Comparison of ENCODE assay signal across 18 cellular contexts in the genomic region with DNA sequence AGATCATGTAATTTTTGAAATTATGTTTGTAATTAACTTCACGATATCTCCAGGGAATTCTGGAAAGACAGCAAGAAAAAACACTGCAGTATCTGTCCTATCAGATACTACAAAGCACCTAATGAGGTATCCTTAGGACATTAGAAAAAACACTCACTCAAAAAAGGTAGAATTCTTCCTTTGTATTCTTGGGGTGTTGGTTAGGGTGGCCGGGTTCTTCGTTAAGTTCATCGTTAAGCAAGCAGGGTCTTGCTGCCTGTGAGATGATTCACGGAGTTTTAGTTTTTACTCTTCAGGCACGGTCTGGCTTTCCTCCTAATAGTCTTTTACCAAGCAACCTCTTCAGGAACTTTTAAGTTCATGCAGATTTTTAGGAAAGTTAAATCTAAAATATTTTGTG.
DNase-seq lines count a peak whose midpoint lies in the region; ATAC-seq, FAIRE-seq and TF ChIP-seq lines count a peak whose summit lies in the region.
"Had no signal": no experiment of that assay in that cellular context is flagged by ENCODE, and none has a peak within 500 bp of the region (broad histone marks: within the 10 kb centered on the region; RNA-seq: fewer than 3 reads in every experiment).

No MANE protein-coding gene starts in this region.

- TF ChIP-seq CTCF in MCF 10A (IDR thresholded peaks at IDR 0.05; ENCODE audit: unreplicated experiment) (no peak), keratinocyte (optimal IDR thresholded peaks at IDR 0.05 in 1 of 3, IDR thresholded peaks at IDR 0.05 in 1 of 3, conservative IDR thresholded peaks at IDR 0.05 in 1 of 3; ENCODE audit: extremely low read depth in 1 of 3, insufficient read depth in 2 of 3, low read length in 3 of 3) (no peak), vagina (IDR thresholded peaks at IDR 0.05) (no peak), OCI-LY7 (conservative IDR thresholded peaks at IDR 0.05; ENCODE audit: low read length) (no peak)

- H4K20me1 ChIP-seq in keratinocyte (ENCODE audit: control insufficient read depth, extremely low read depth, insufficient read depth, low read length), result no peaks in the 10 kb centered on the region
- H4K20me1 ChIP-seq in OCI-LY7 (ENCODE audit: insufficient read depth, low read length), result no peaks in the 10 kb centered on the region

- FAIRE-seq in keratinocyte (lab: Jason Lieb, UNC), result no peak
- FAIRE-seq: A549, GM12878, HepG2, HTR-8/SVneo had no signal

- peaks cover 30% of the 10 kb centered on the region for H3K4me1 ChIP-seq in keratinocyte (ENCODE audit: control insufficient read depth, extremely low read depth, insufficient read depth, low read length)
- H3K4me1 ChIP-seq in vagina, result peaks cover 16% of the 10 kb centered on the region
- no peaks in the 10 kb centered on the region for H3K4me1 ChIP-seq in OCI-LY7 (ENCODE audit: insufficient read depth, low read length, poor library complexity, severe bottlenecking)
- H3K4me1 ChIP-seq: A549, BE2C had no signal

- dilution Hi-C loops in keratinocyte (cut with MboI; ENCODE audit: extremely low pct_ligation_motif_present, low sequenced_read_pairs), result no loop called here

- peak overlapping the region; percentile 71 for H3K9ac ChIP-seq in keratinocyte (ENCODE audit: control insufficient read depth, extremely low read depth, insufficient read depth, low read length)

- BruUV-seq in MCF 10A (replicated peaks; lab: Mats Ljungman, UMichigan), result TSS peak; percentile 84
- no TSS peak for BruUV-seq in OCI-LY7 (replicated peaks; lab: Mats Ljungman, UMichigan)

- intact Hi-C loops in MCF 10A (cut with micrococcal nuclease) (no loop called here), vagina (cut with DNase I) (no loop called here), OCI-LY7 (cut with micrococcal nuclease; ENCODE audit: unreplicated experiment) (no loop called here)

- peak; percentile 49 for DNase-seq in MCF 10A (ENCODE audit: unreplicated experiment)
- DNase-seq in epithelial cell of prostate (ENCODE audit: low read depth, low spot score), result peak; percentile 52
- DNase-seq in keratinocyte (ENCODE audit: low read depth, low spot score), result no peak
- no peak for DNase-seq in vagina (ENCODE audit: extremely low spot score in 2 of 2)
- DNase-seq in OCI-LY7 (ENCODE audit: low spot score), result no peak
- no peak for DNase-seq in NCI-H82 (lab: John Stamatoyannopoulos, UW)
- no peak for DNase-seq in caudate nucleus (lab: John Stamatoyannopoulos, UW)
- DNase-seq: BE2C; CD4-positive, alpha-beta memory T cell; DMS79; GOT3; HCEC 1CT had no signal

- H3K9me1 ChIP-seq in keratinocyte (ENCODE audit: control insufficient read depth, extremely low read depth, insufficient read depth, low read length), result no peaks in the 10 kb centered on the region

- no peak overlapping the region for H2AFZ ChIP-seq in keratinocyte (ENCODE audit: control insufficient read depth, low read length)
- H2AFZ ChIP-seq in OCI-LY7 (ENCODE audit: low read length), result no peak overlapping the region

- peaks cover 5% of the 10 kb centered on the region for H3K9me3 Mint-ChIP-seq in MCF 10A (ENCODE audit: unreplicated experiment)

- TF ChIP-seq POLR2A in vagina (IDR thresholded peaks at IDR 0.05), result no peak

- peak overlapping the region; percentile 75 for H3K27ac Mint-ChIP-seq in MCF 10A (ENCODE audit: low read depth, unreplicated experiment)

- ATAC-seq in GM21717 (IDR thresholded peaks at IDR 0.05; ENCODE audit: unreplicated experiment), result no peak
- ATAC-seq: A549, GM12878, HepG2 had no signal

- H3K4me3 ChIP-seq in keratinocyte (ENCODE audit: control insufficient read depth in 2 of 3, extremely low read depth in 1 of 3, insufficient read depth in 2 of 3, low read depth in 1 of 3, low read length in 3 of 3) (peak overlapping the region; percentile 11 to 36 (median 16)), vagina (no peak overlapping the region), OCI-LY7 (ENCODE audit: low read depth, low read length, poor library complexity, severe bottlenecking) (no peak overlapping the region)
- H3K4me3 ChIP-seq: A549, GM12878 had no signal

- peak overlapping the region; percentile 76 for H3K27ac ChIP-seq in epithelial cell of prostate
- peak overlapping the region; percentile 91 for H3K27ac ChIP-seq in keratinocyte (ENCODE audit: control insufficient read depth, insufficient read depth, low read length)
- peak overlapping the region; percentile 49 for H3K27ac ChIP-seq in vagina
- H3K27ac ChIP-seq in OCI-LY7 (ENCODE audit: low read depth, low read length, poor library complexity, severe bottlenecking), result no peak overlapping the region
- no peak overlapping the region for H3K27ac ChIP-seq in caudate nucleus (ENCODE audit: low read depth, low read length)
- H3K27ac ChIP-seq: A549, C4-2B had no signal

- peaks cover 21% of the 10 kb centered on the region for H3K36me3 Mint-ChIP-seq in MCF 10A (ENCODE audit: insufficient read depth, unreplicated experiment)
- H3K36me3 Mint-ChIP-seq: CD4-positive, alpha-beta memory T cell had no signal

- H3K36me3 ChIP-seq in keratinocyte (ENCODE audit: control insufficient read depth in 2 of 2, extremely low read depth in 1 of 2, insufficient read depth in 2 of 2, low read length in 2 of 2) (no peaks in the 10 kb centered on the region), vagina (no peaks in the 10 kb centered on the region), OCI-LY7 (ENCODE audit: insufficient read depth, low read length) (no peaks in the 10 kb centered on the region)
- H3K36me3 ChIP-seq: BE2C had no signal

- H3K9me3 ChIP-seq in keratinocyte (ENCODE audit: control insufficient read depth, low read depth, low read length) (no peaks in the 10 kb centered on the region), vagina (no peaks in the 10 kb centered on the region), OCI-LY7 (ENCODE audit: low read length) (no peaks in the 10 kb centered on the region)
- H3K9me3 ChIP-seq: A549, BE2C had no signal

- no peaks in the 10 kb centered on the region for H3K27me3 ChIP-seq in keratinocyte (ENCODE audit: control insufficient read depth, extremely low read depth, insufficient read depth, low read length)
- no peaks in the 10 kb centered on the region for H3K27me3 ChIP-seq in vagina

- H3K4me2 ChIP-seq in keratinocyte (ENCODE audit: control insufficient read depth, extremely low read depth, insufficient read depth, low read depth, low read length) (peak overlapping the region; percentile 71), OCI-LY7 (ENCODE audit: low read length) (no peak overlapping the region)
- H3K4me2 ChIP-seq: A549 had no signal

- POLR2A ChIA-PET in MCF 10A (lab: Yijun Ruan, JAX) (interaction anchor here (0.5 to 6.5 kb wide), 17 partner anchors 9 to 777 kb away, joined by 3 to 136 read pairs (median 5); a partner anchor contains a TSS), OCI-LY7 (lab: Charles Lee) (no interaction called here)

- CTCF ChIA-PET in MCF 10A (lab: Yijun Ruan, JAX) (interaction anchor here (1.0 to 1.4 kb wide), 2 partner anchors 84 to 210 kb away, joined by 3 to 4 read pairs; no protein-coding TSS in a partner anchor), OCI-LY7 (lab: Charles Lee; ENCODE audit: unreplicated experiment) (no interaction called here)

- no peaks in the 10 kb centered on the region for H3K79me2 ChIP-seq in keratinocyte (ENCODE audit: control insufficient read depth, insufficient read depth, low read length)
- no peaks in the 10 kb centered on the region for H3K79me2 ChIP-seq in OCI-LY7 (ENCODE audit: insufficient read depth, low read depth, low read length)

- H3K27me3 Mint-ChIP-seq in MCF 10A (ENCODE audit: insufficient read depth, unreplicated experiment), result no peaks in the 10 kb centered on the region

- peak overlapping the region; percentile 66 for H3K4me3 Mint-ChIP-seq in MCF 10A (ENCODE audit: unreplicated experiment)
- H3K4me3 Mint-ChIP-seq: CD4-positive, alpha-beta memory T cell had no signal

- H3K9me2 ChIP-seq in OCI-LY7 (ENCODE audit: insufficient read depth, low read length), result no peaks in the 10 kb centered on the region

- peaks cover 33% of the 10 kb centered on the region for H3K4me1 Mint-ChIP-seq in MCF 10A (ENCODE audit: insufficient read depth, unreplicated experiment)
- H3K4me1 Mint-ChIP-seq: CD4-positive, alpha-beta memory T cell had no signal

Comparison
In these comparisons a context has a peak if more than half of its experiments do, and no peak if none do; other contexts are left out.
1. DNase-seq: peak in MCF 10A (single experiment) and epithelial cell of prostate (single experiment); none in keratinocyte (single experiment), vagina (0 of 2), OCI-LY7 (single experiment), NCI-H82 (single experiment) and caudate nucleus (0 of 61).
2. H3K27ac ChIP-seq: peak in epithelial cell of prostate (single experiment), keratinocyte (single experiment) and vagina (single experiment); none in OCI-LY7 (single experiment) and caudate nucleus (single experiment).
3. H3K4me3 ChIP-seq: peak in keratinocyte (3 of 3); none in vagina (0 of 2) and OCI-LY7 (single experiment).